8 cellular contexts compared by ENCODE assay signal in genomic region chr4:158172558-158173258, GRCh38.
DNase-seq lines count a peak whose midpoint lies in the region; ATAC-seq and TF ChIP-seq lines count a peak whose summit lies in the region.

Gene GASK1B (minus strand): TSS chr4:158173025. CDS start chr4:158171375, 1,650 bp downstream.

- peak; percentile 59 for TF ChIP-seq CTCF in GM13977 (IDR thresholded peaks at IDR 0.05; ENCODE audit: extremely low read depth, insufficient read depth, missing control alignments)
- TF ChIP-seq CTCF in parathyroid adenoma (IDR thresholded peaks at IDR 0.05), result no peak

- no peaks in the 10 kb centered on the region for H3K4me1 ChIP-seq in parathyroid adenoma

- DNase-seq in ACHN (peak; percentile 73), GM13977 (ENCODE audit: low spot score) (peak; percentile 36), LoVo (ENCODE audit: low spot score) (peak; percentile 62), UCSD-AML1 (lab: John Stamatoyannopoulos, UW; ENCODE audit: unreplicated experiment) (peak; percentile 12), globus pallidus (ENCODE audit: low spot score) (peak; percentile 84), DMS79 treated with DMSO at 0.1 percent for 48 hours (lab: John Stamatoyannopoulos, UW) (no peak)

- no peaks in the 10 kb centered on the region for H3K27me3 ChIP-seq in parathyroid adenoma (ENCODE audit: control insufficient read depth, insufficient read depth, low read length)

- H3K9ac ChIP-seq in parathyroid adenoma, result no peak within 1 kb of the TSS

- no peaks in the 10 kb centered on the region for H3K9me3 ChIP-seq in parathyroid adenoma (ENCODE audit: control insufficient read depth, low read length)

- peak within 1 kb of the TSS; percentile 52 for H3K4me3 ChIP-seq in parathyroid adenoma (ENCODE audit: low read depth, low read length)

- in situ Hi-C loops in ACHN (cut with HindIII; ENCODE audit: low pct_ligation_motif_present, low pct_unique_long_range_greater_than_20kb, low sequenced_read_pairs) (loop anchor here (10.0 kb wide), 1 partner anchor 178 kb away; no protein-coding TSS in a partner anchor), GM13977 (cut with MboI; ENCODE audit: low pct_unique_long_range_greater_than_20kb, low sequenced_read_pairs, unreplicated experiment) (loop anchor here (25.0 kb wide), 1 partner anchor 185 kb away; no protein-coding TSS in a partner anchor)

- H3K79me2 ChIP-seq in parathyroid adenoma, result no peaks in the 10 kb centered on the region

- H3K36me3 ChIP-seq in parathyroid adenoma (ENCODE audit: control insufficient read depth, insufficient read depth, low read length), result no peaks in the 10 kb centered on the region

- peak within 1 kb of the TSS; percentile 28 for H3K4me2 ChIP-seq in parathyroid adenoma (ENCODE audit: low read length)

- no peak for ATAC-seq in GM19455 (IDR thresholded peaks at IDR 0.05; ENCODE audit: unreplicated experiment)

- H3K27ac ChIP-seq in parathyroid adenoma, result peak within 1 kb of the TSS; percentile 57

- peak within 1 kb of the TSS; percentile 25 for H2AFZ ChIP-seq in parathyroid adenoma
